17 cellular contexts compared by ENCODE assay signal in genomic region chr4:147842573-147842972, GRCh38.
A peak's percentile ranks its signal among the peaks of the same experiment; 100 is the strongest.
DNase-seq lines count a peak whose midpoint lies in the region; ATAC-seq and TF ChIP-seq lines count a peak whose summit lies in the region.
"Had no signal": no experiment of that assay in that cellular context is flagged by ENCODE, and none has a peak within 500 bp of the region (broad histone marks: within the 10 kb centered on the region; RNA-seq: fewer than 3 reads in every experiment).

No MANE protein-coding gene starts in this region.

- intact Hi-C loops in natural killer cell (cut with micrococcal nuclease) (no loop called here), psoas muscle (cut with DNase I) (no loop called here), left colon (cut with DNase I, micrococcal nuclease) (no loop called here)

- H3K4me1 ChIP-seq in foreskin keratinocyte (peaks cover 5% of the 10 kb centered on the region), psoas muscle (peaks cover 71% of the 10 kb centered on the region)
- H3K4me1 ChIP-seq: thyroid gland had no signal

- TF ChIP-seq CTCF in natural killer cell (IDR thresholded peaks at IDR 0.05) (no peak), foreskin keratinocyte (conservative IDR thresholded peaks at IDR 0.05) (no peak), psoas muscle (IDR thresholded peaks at IDR 0.05) (no peak), GM10266 (IDR thresholded peaks at IDR 0.05; ENCODE audit: control insufficient read depth, insufficient read depth, low read depth, missing control alignments) (no peak)

- H3K9me3 Mint-ChIP-seq in natural killer cell, result no peaks in the 10 kb centered on the region
- no peaks in the 10 kb centered on the region for H3K9me3 Mint-ChIP-seq in natural killer cell treated with Interleukin-12 subunit alpha and Interleukin-12 subunit beta and Interleukin-15 and Interleukin-18, amount 100 ng/mL, for 72 hours
- H3K9me3 Mint-ChIP-seq: memory B cell had no signal

- H3K9me3 ChIP-seq in psoas muscle, result no peaks in the 10 kb centered on the region
- H3K9me3 ChIP-seq: neutrophil, thyroid gland had no signal

- H3K36me3 Mint-ChIP-seq in natural killer cell, result no peaks in the 10 kb centered on the region
- no peaks in the 10 kb centered on the region for H3K36me3 Mint-ChIP-seq in natural killer cell treated with Interleukin-12 subunit alpha and Interleukin-12 subunit beta and Interleukin-15 and Interleukin-18, amount 100 ng/mL, for 72 hours
- H3K36me3 Mint-ChIP-seq: memory B cell had no signal

- DNase-seq in natural killer cell, result no peak
- no peak for DNase-seq in natural killer cell treated with Interleukin-12 subunit alpha and Interleukin-12 subunit beta and Interleukin-15 and Interleukin-18, amount 100 ng/mL, for 72 hours (ENCODE audit: low spot score)
- DNase-seq in foreskin keratinocyte, result peak in 1 of 2 donors; percentile 32
- DNase-seq in psoas muscle, result peak; percentile 51 to 75
- DNase-seq in GM10266 (ENCODE audit: extremely low spot score), result no peak
- DNase-seq in Kasumi-1 (lab: John Stamatoyannopoulos, UW), result no peak
- DNase-seq in left colon, result no peak
- DNase-seq: activated T-cell treated with anti-CD3 and anti-CD28 coated beads for 4 hours; GF-D8; NCI-H1092; NCI-H2171; stimulated activated CD4-positive, alpha-beta T cell treated with anti-CD3 and anti-CD28 coated beads, Interleukin-15, amount 100 ng/mL, for 24 hours; thyroid gland had no signal

- H3K4me3 ChIP-seq in psoas muscle, result no peak overlapping the region
- H3K4me3 ChIP-seq: coronary artery, thyroid gland had no signal

- H3K27me3 ChIP-seq in foreskin keratinocyte (no peaks in the 10 kb centered on the region), psoas muscle (ENCODE audit: insufficient read depth in 3 of 3, low read length in 2 of 3) (no peaks in the 10 kb centered on the region)
- H3K27me3 ChIP-seq: neutrophil, thyroid gland had no signal

- ATAC-seq in natural killer cell (no peak), foreskin keratinocyte (peak; percentile 87), psoas muscle (peak; percentile 27 to 61 (median 60)), HG03457 (IDR thresholded peaks at IDR 0.05; ENCODE audit: unreplicated experiment) (no peak), left colon (no peak)
- no peak for ATAC-seq in natural killer cell treated with Interleukin-12 subunit alpha and Interleukin-12 subunit beta and Interleukin-15 and Interleukin-18, amount 100 ng/mL, for 72 hours

- peak overlapping the region; percentile 44 to 69 for H3K27ac Mint-ChIP-seq in natural killer cell
- H3K27ac Mint-ChIP-seq in natural killer cell treated with Interleukin-12 subunit alpha and Interleukin-12 subunit beta and Interleukin-15 and Interleukin-18, amount 100 ng/mL, for 72 hours, result no peak overlapping the region
- H3K27ac Mint-ChIP-seq: memory B cell had no signal

- no peaks in the 10 kb centered on the region for H3K36me3 ChIP-seq in psoas muscle (ENCODE audit: insufficient read depth in 1 of 2, low read depth in 1 of 2)
- H3K36me3 ChIP-seq: neutrophil, thyroid gland had no signal

- no peak overlapping the region for H3K4me3 Mint-ChIP-seq in natural killer cell
- no peak overlapping the region for H3K4me3 Mint-ChIP-seq in natural killer cell treated with Interleukin-12 subunit alpha and Interleukin-12 subunit beta and Interleukin-15 and Interleukin-18, amount 100 ng/mL, for 72 hours
- H3K4me3 Mint-ChIP-seq: memory B cell had no signal

- H3K27ac ChIP-seq in foreskin keratinocyte (peak overlapping the region; percentile 38), psoas muscle (peak overlapping the region; percentile 48)
- H3K27ac ChIP-seq: neutrophil, thyroid gland had no signal

- H3K4me1 Mint-ChIP-seq in natural killer cell, result peaks cover 19% of the 10 kb centered on the region in 2 donors
- peaks cover 0 to 8% of the 10 kb centered on the region in 2 donors for H3K4me1 Mint-ChIP-seq in natural killer cell treated with Interleukin-12 subunit alpha and Interleukin-12 subunit beta and Interleukin-15 and Interleukin-18, amount 100 ng/mL, for 72 hours (ENCODE audit: low read depth in 2 of 2)
- H3K4me1 Mint-ChIP-seq: memory B cell had no signal

- no peaks in the 10 kb centered on the region for H3K27me3 Mint-ChIP-seq in natural killer cell (ENCODE audit: low read depth in 2 of 2)
- no peaks in the 10 kb centered on the region for H3K27me3 Mint-ChIP-seq in natural killer cell treated with Interleukin-12 subunit alpha and Interleukin-12 subunit beta and Interleukin-15 and Interleukin-18, amount 100 ng/mL, for 72 hours

- WGBS in psoas muscle, 3 donors, result 71 to 81% (median 81%) methylated on average over 6 of the region's 6 CpGs

Comparison
In these comparisons a context has a peak if more than half of its experiments do, and no peak if none do; other contexts are left out.
1. H3K27ac Mint-ChIP-seq: peak in natural killer cell (2 of 2); none in natural killer cell treated with Interleukin-12 subunit alpha and Interleukin-12 subunit beta and Interleukin-15 and Interleukin-18, amount 100 ng/mL, for 72 hours (0 of 2).
2. ATAC-seq: peak in foreskin keratinocyte (single experiment) and psoas muscle (4 of 4); none in natural killer cell (0 of 3), natural killer cell treated with Interleukin-12 subunit alpha and Interleukin-12 subunit beta and Interleukin-15 and Interleukin-18, amount 100 ng/mL, for 72 hours (0 of 2), HG03457 (single experiment) and left colon (single experiment).
3. DNase-seq: peak in psoas muscle (2 of 2); none in natural killer cell (single experiment), natural killer cell treated with Interleukin-12 subunit alpha and Interleukin-12 subunit beta and Interleukin-15 and Interleukin-18, amount 100 ng/mL, for 72 hours (single experiment), GM10266 (single experiment), Kasumi-1 (0 of 2) and left colon (0 of 2).